ENCODE assay signal across 15 cellular contexts in the genomic region with DNA sequence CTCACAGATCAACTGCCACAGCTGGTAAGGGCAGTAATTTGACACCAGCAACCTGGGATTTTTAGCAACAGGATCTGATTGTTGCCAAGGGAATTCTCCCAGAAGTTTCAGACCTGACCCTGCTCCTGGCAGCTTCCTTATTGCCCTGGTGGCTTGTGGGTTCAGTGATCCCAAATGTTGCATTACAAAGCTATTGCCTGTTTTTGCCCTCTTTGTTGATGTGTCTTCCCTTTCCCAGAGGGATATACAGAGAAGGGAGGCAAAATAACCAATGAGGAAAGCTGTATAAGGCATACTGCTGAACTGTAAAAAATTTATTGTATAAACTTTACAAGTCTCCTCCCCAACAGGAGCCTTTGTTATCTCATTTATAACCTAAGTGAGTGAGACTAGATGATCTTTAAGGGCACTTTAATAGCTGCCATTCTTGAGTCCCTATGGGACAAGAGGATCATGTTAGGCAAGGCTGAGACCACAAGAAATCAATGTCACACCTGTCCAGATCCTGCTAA. TPM values are rescaled to one million over a fixed set of nuclear protein-coding genes. Genes with fewer than 3 reads are reported as not detected.
DNase-seq lines count a peak whose midpoint lies in the region; ATAC-seq and TF ChIP-seq lines count a peak whose summit lies in the region.
"Had no signal": no experiment of that assay in that cellular context is flagged by ENCODE, and none has a peak within 500 bp of the region (broad histone marks: within the 10 kb centered on the region; RNA-seq: fewer than 3 reads in every experiment).

No MANE protein-coding gene starts in this region.

- in situ Hi-C loops in transverse colon (cut with MboI; ENCODE audit: low pct_ligation_motif_present in 1 of 4, low pct_unique_long_range_greater_than_20kb in 1 of 4, low sequenced_read_pairs in 3 of 4), result no loop called here

- peak overlapping the region in 1 of 4 donors; percentile 7 for H3K4me3 ChIP-seq in transverse colon

- H3K27me3 Mint-ChIP-seq in activated T-cell treated with anti-CD3 and anti-CD28 coated beads, Interleukin-2, amount 50 U/mL, for 72 hours (ENCODE audit: low read depth), result peaks cover 19% of the 10 kb centered on the region
- no peaks in the 10 kb centered on the region for H3K27me3 Mint-ChIP-seq in T-helper 17 cell

- no peaks in the 10 kb centered on the region for H3K27me3 ChIP-seq in transverse colon
- H3K27me3 ChIP-seq: foreskin keratinocyte had no signal

- DNase-seq in activated T-cell treated with anti-CD3 and anti-CD28 coated beads, Interleukin-2, amount 50 U/mL, for 72 hours, result no peak
- DNase-seq in activated T-cell treated with anti-CD3 and anti-CD28 coated beads, Interleukin-2, amount 50 U/mL, for 48 hours, result no peak
- DNase-seq in T-helper 17 cell (no peak), left colon (no peak), transverse colon (no peak), NCI-H748 treated with DMSO at 0.1 percent for 48 hours (lab: John Stamatoyannopoulos, UW) (no peak)
- DNase-seq: effector CD8-positive, alpha-beta T cell; EL; foreskin keratinocyte; islet precursor cell; NCI-H345 had no signal

- no peak for TF ChIP-seq POLR2A in transverse colon (IDR thresholded peaks at IDR 0.05)

- intact Hi-C loops in left colon (cut with DNase I, micrococcal nuclease), result no loop called here
- intact Hi-C loops in transverse colon (cut with DNase I; ENCODE audit: low total_unique reads), result no loop called here

- no peak for TF ChIP-seq CTCF in transverse colon (IDR thresholded peaks at IDR 0.05)

- ATAC-seq in activated T-cell treated with anti-CD3 and anti-CD28 coated beads, Interleukin-2, amount 50 U/mL, for 72 hours (replicated peaks in 1 of 2), result no peak
- ATAC-seq in T-helper 17 cell, result no peak
- peak; percentile 91 for ATAC-seq in left colon
- no peak for ATAC-seq in GM18873 (IDR thresholded peaks at IDR 0.05; ENCODE audit: low FRiP score, unreplicated experiment)
- ATAC-seq in GM18519 (IDR thresholded peaks at IDR 0.05; ENCODE audit: low FRiP score, unreplicated experiment), result no peak
- ATAC-seq: foreskin keratinocyte had no signal

- no peak for TF ChIP-seq EP300 in transverse colon (IDR thresholded peaks at IDR 0.05; ENCODE audit: low read depth)

- peaks cover 62% of the 10 kb centered on the region for H3K4me1 Mint-ChIP-seq in activated T-cell treated with anti-CD3 and anti-CD28 coated beads, Interleukin-2, amount 50 U/mL, for 72 hours (ENCODE audit: low read depth)
- H3K4me1 Mint-ChIP-seq in T-helper 17 cell, result peaks cover 37% of the 10 kb centered on the region

- H3K36me3 Mint-ChIP-seq in activated T-cell treated with anti-CD3 and anti-CD28 coated beads, Interleukin-2, amount 50 U/mL, for 72 hours (ENCODE audit: insufficient read depth in 2 of 2), result peaks cover 0 to 2% of the 10 kb centered on the region in 2 donors
- no peaks in the 10 kb centered on the region for H3K36me3 Mint-ChIP-seq in T-helper 17 cell (ENCODE audit: low read depth)

- no peaks in the 10 kb centered on the region for H3K4me1 ChIP-seq in transverse colon
- H3K4me1 ChIP-seq: foreskin keratinocyte had no signal

- H3K36me3 ChIP-seq in transverse colon, result no peaks in the 10 kb centered on the region

- H3K9me3 Mint-ChIP-seq in activated T-cell treated with anti-CD3 and anti-CD28 coated beads, Interleukin-2, amount 50 U/mL, for 72 hours, result peaks cover 0 to 1% of the 10 kb centered on the region in 2 donors

- no peaks in the 10 kb centered on the region for H3K9me3 ChIP-seq in T-helper 17 cell (ENCODE audit: control insufficient read depth, low read length, poor library complexity, severe bottlenecking)
- no peaks in the 10 kb centered on the region for H3K9me3 ChIP-seq in transverse colon

- peak overlapping the region; percentile 40 to 62 (median 50) for H3K27ac ChIP-seq in transverse colon
- H3K27ac ChIP-seq: foreskin keratinocyte, KMS-11 had no signal

- peak overlapping the region; percentile 5 to 8 for H3K4me3 Mint-ChIP-seq in activated T-cell treated with anti-CD3 and anti-CD28 coated beads, Interleukin-2, amount 50 U/mL, for 72 hours
- H3K4me3 Mint-ChIP-seq in T-helper 17 cell, result no peak overlapping the region

- no peak overlapping the region for H3K27ac Mint-ChIP-seq in activated T-cell treated with anti-CD3 and anti-CD28 coated beads, Interleukin-2, amount 50 U/mL, for 72 hours
- H3K27ac Mint-ChIP-seq in T-helper 17 cell, result peak overlapping the region; percentile 29

RNA-seq across cellular contexts. Expression of gene VSIG4, which starts 22.2 kb away (rescaled TPM):
- total RNA-seq in activated T-cell treated with anti-CD3 and anti-CD28 coated beads, Interleukin-2, amount 50 U/mL, for 72 hours, result under 1 TPM in 1 of 2 donors, not detected in 1; 0.22 TPM
- total RNA-seq in T-helper 17 cell (under 1 TPM in 1 of 2 donors, not detected in 1; 0.60 TPM), left colon (10 to 100 TPM; 15.4 to 30.4 TPM), transverse colon (10 to 100 TPM in 3 of 4 donors, 1 to 10 TPM in 1; 7.5 to 66.9 (median 32.1) TPM)
- total RNA-seq: foreskin keratinocyte, RPMI7951 had no signal

Comparison
In these comparisons a context has a peak if more than half of its experiments do, and no peak if none do; other contexts are left out.
1. RNA of gene VSIG4, which starts 22.2 kb away (total RNA-seq): 7.5 to 66.9 TPM in transverse colon and 15.4 to 30.4 TPM in left colon; 0.60 TPM in T-helper 17 cell and 0.22 TPM in activated T-cell treated with anti-CD3 and anti-CD28 coated beads, Interleukin-2, amount 50 U/mL, for 72 hours; every median in the first group is over 4 times any median in the second.